ENCODE assay signal across 29 cellular contexts in the genomic region with DNA sequence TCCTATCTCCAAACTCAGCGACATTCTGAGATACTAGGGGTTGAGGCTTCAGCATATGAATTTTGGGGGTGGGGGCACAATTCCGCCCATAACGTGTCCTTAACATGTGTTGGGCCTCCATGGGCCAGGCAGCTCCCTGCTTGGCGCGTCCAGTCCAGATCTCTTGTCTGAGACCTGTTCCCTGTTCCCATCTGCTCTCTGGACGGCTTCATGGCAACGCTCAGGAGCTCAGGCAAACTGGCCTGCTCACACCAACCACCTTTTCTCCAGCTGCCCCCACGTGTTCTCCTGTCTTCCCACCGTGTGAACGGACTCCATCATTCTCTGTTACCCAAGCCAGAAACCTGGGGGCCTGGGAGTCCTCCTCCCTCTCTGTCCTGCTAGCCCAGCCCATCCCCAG.
"Had no signal": no experiment of that assay in that cellular context is flagged by ENCODE, and none has a peak within 500 bp of the region (broad histone marks: within the 10 kb centered on the region; RNA-seq: fewer than 3 reads in every experiment).

No MANE protein-coding gene starts in this region.

- ATAC-seq: left colon; left lung; naive thymus-derived CD8-positive, alpha-beta T cell; pancreas; right cardiac atrium; stimulated activated memory B cell treated with anti-CD40 and anti-IgM and Interleukin-4, amounts not matched to agents 10 μg/mL and 1 μg/mL and 100 μg/mL, for 72 hours; stimulated activated naive CD8-positive, alpha-beta T cell treated with anti-CD3 and anti-CD28 coated beads, Interleukin-15, amount 100 ng/mL, for 72 hours had no signal

- H3K4me3 Mint-ChIP-seq: naive thymus-derived CD8-positive, alpha-beta T cell; nephron; neural crest cell; stimulated activated memory B cell treated with anti-CD40 and anti-IgM and Interleukin-4, amounts not matched to agents 10 μg/mL and 1 μg/mL and 100 μg/mL, for 72 hours; stimulated activated naive CD8-positive, alpha-beta T cell treated with anti-CD3 and anti-CD28 coated beads, Interleukin-15, amount 100 ng/mL, for 72 hours had no signal

- FAIRE-seq: islet of Langerhans, kidney, pancreas, small intestine had no signal

- H3K36me3 ChIP-seq: left lung, lower lobe of right lung, pancreas, prostate gland, sigmoid colon, tibial nerve, uterus had no signal

- H3K4me3 ChIP-seq: left lung, lower lobe of right lung, pancreas, prostate gland, sigmoid colon, tibial nerve, uterus had no signal

- H3K27me3 ChIP-seq: pancreas, sigmoid colon, tibial nerve, uterus had no signal

- DNase-seq: head of caudate nucleus; hippocampal formation; kidney; left colon; left lung; lower lobe of right lung; mammary epithelial cell; mesenchymal stem cell; naive thymus-derived CD8-positive, alpha-beta T cell; pancreas; posterior cingulate gyrus; retina; right cardiac atrium; sigmoid colon; small intestine; stimulated activated CD4-positive, alpha-beta T cell treated with anti-CD3 and anti-CD28 coated beads, Interleukin-1b, Interleukin-23, amount 100 ng/mL, for 48 hours; stimulated activated CD4-positive, alpha-beta T cell treated with anti-CD3 and anti-CD28 coated beads, Interleukin-2, amount 100 ng/mL, for 48 hours; stimulated activated CD4-positive, alpha-beta T cell treated with anti-CD3 and anti-CD28 coated beads, Interleukin-4, amount 100 ng/mL, for 4 hours; stimulated activated CD8-positive, alpha-beta memory T cell treated with anti-CD3 and anti-CD28 coated beads, Interleukin-4, amount 100 ng/mL, for 48 hours; stimulated activated naive CD4-positive, alpha-beta T cell treated with Interleukin-2 at 50 U/mL for 16 hours; stimulated activated naive CD8-positive, alpha-beta T cell treated with anti-CD3 and anti-CD28 coated beads, Interleukin-15, amount 100 ng/mL, for 72 hours; substantia nigra; uterus had no signal

- H3K27ac Mint-ChIP-seq: naive thymus-derived CD8-positive, alpha-beta T cell; stimulated activated memory B cell treated with anti-CD40 and anti-IgM and Interleukin-4, amounts not matched to agents 10 μg/mL and 1 μg/mL and 100 μg/mL, for 72 hours had no signal

- H3K27ac ChIP-seq: left lung, lower lobe of right lung, pancreas, prostate gland, sigmoid colon, uterus had no signal

- H3K36me3 Mint-ChIP-seq: naive thymus-derived CD8-positive, alpha-beta T cell; stimulated activated memory B cell treated with anti-CD40 and anti-IgM and Interleukin-4, amounts not matched to agents 10 μg/mL and 1 μg/mL and 100 μg/mL, for 72 hours had no signal

- H3K9me3 Mint-ChIP-seq: naive thymus-derived CD8-positive, alpha-beta T cell; nephron; stimulated activated memory B cell treated with anti-CD40 and anti-IgM and Interleukin-4, amounts not matched to agents 10 μg/mL and 1 μg/mL and 100 μg/mL, for 72 hours; stimulated activated naive CD8-positive, alpha-beta T cell treated with anti-CD3 and anti-CD28 coated beads, Interleukin-15, amount 100 ng/mL, for 72 hours had no signal

- H3K9me3 ChIP-seq: left lung, lower lobe of right lung, pancreas, prostate gland, sigmoid colon, tibial nerve, uterus had no signal

- H3K4me1 ChIP-seq: left lung, lower lobe of right lung, prostate gland, uterus had no signal
